8 cellular contexts compared by ENCODE assay signal in genomic region chr20:13638496-13639477, GRCh38. TPM values are rescaled to one million over a fixed set of nuclear protein-coding genes. Genes with fewer than 3 reads are reported as not detected.
DNase-seq lines count a peak whose midpoint lies in the region; ATAC-seq and FAIRE-seq lines count a peak whose summit lies in the region.

TASP1 (minus strand) TSS chr20:13638932; CDS start chr20:13630078, 8,854 bp downstream.

- no peaks in the 10 kb centered on the region for H3K9me3 ChIP-seq in mesodermal cell (ENCODE audit: control insufficient read depth, low read length)

- H3K4me3 ChIP-seq in mesodermal cell (ENCODE audit: extremely low read depth, insufficient read depth, low read length, poor library complexity, severe bottlenecking): peak within 1 kb of the TSS; percentile 90

- peak; percentile 97 for DNase-seq in COR-L47 (lab: John Stamatoyannopoulos, UW)
- peak; percentile 97 for DNase-seq in HTR-8/SVneo (ENCODE audit: insufficient read length, low spot score)
- DNase-seq in NOMO-1 treated with dmso at 0.1 percent for 144 hours (lab: John Stamatoyannopoulos, UW; ENCODE audit: unreplicated experiment): peak; percentile 85
- peak; percentile 93 for DNase-seq in activated CD8-positive, alpha-beta memory T cell treated with anti-CD3 and anti-CD28 coated beads, Interleukin-2, amount 50 U/mL, for 1 hour (ENCODE audit: extremely low read depth)
- DNase-seq in stimulated activated CD8-positive, alpha-beta memory T cell treated with anti-CD3 and anti-CD28 coated beads, Interleukin-15, amount 100 ng/mL, for 4 hours (ENCODE audit: low read depth in 2 of 2): peak; percentile 91 to 95

- peak; percentile 100 for ATAC-seq in GM21367 (IDR thresholded peaks at IDR 0.05; ENCODE audit: unreplicated experiment)

- FAIRE-seq in HTR-8/SVneo (lab: Jason Lieb, UNC): peak; percentile 92

- peak within 1 kb of the TSS; percentile 94 for H3K27ac ChIP-seq in mesodermal cell (ENCODE audit: low read depth, low read length, severe bottlenecking)

- WGBS in mesodermal cell (ENCODE audit: insufficient coverage in 2 of 2), 2 experiments: 2 to 4% methylated on average over 40 to 42 of the region's 59 CpGs

- H3K4me1 ChIP-seq in mesodermal cell (ENCODE audit: control insufficient read depth, insufficient read depth, low read length, poor library complexity, severe bottlenecking): no peaks in the 10 kb centered on the region

- in situ Hi-C loops in endometrial microvascular endothelial cells (cut with HindIII; ENCODE audit: inconsistent ontology term, low pct_unique_long_range_greater_than_20kb, low sequenced_read_pairs): no loop called here

- no peaks in the 10 kb centered on the region for H3K36me3 ChIP-seq in mesodermal cell (ENCODE audit: control insufficient read depth, insufficient read depth, low read length)

RNA-seq across cellular contexts. Expression of gene TASP1, which starts in this region (rescaled TPM):
- 10.2 TPM for total RNA-seq in endometrial microvascular endothelial cells (ENCODE audit: inconsistent ontology term)
- 4.8 TPM for polyA plus RNA-seq in mesodermal cell (2013, experiment 1 of 2)
- 6.9 TPM for polyA plus RNA-seq in mesodermal cell (2013, experiment 2 of 2)

Comparison
In these comparisons a context has a peak if more than half of its experiments do, and no peak if none do; other contexts are left out.
1. Peak in every context shown above with its lines: DNase-seq, ATAC-seq, H3K4me3 ChIP-seq and H3K27ac ChIP-seq.